21 cellular contexts compared by ENCODE assay signal in genomic region chr17:77675816-77676799, GRCh38.
DNase-seq lines count a peak whose midpoint lies in the region; ATAC-seq and TF ChIP-seq lines count a peak whose summit lies in the region.
"Had no signal": no experiment of that assay in that cellular context is flagged by ENCODE, and none has a peak within 500 bp of the region (broad histone marks: within the 10 kb centered on the region; RNA-seq: fewer than 3 reads in every experiment).

No MANE protein-coding gene starts in this region.

- no peak for TF ChIP-seq CTCF in GM23338 (conservative IDR thresholded peaks at IDR 0.05; ENCODE audit: low read depth in 2 of 2)

- H3K4me1 Mint-ChIP-seq in GM23338, result peaks cover 14% of the 10 kb centered on the region
- H3K4me1 Mint-ChIP-seq: stimulated activated naive CD8-positive, alpha-beta T cell treated with anti-CD3 and anti-CD28 coated beads, Interleukin-15, amount 100 ng/mL, for 72 hours had no signal

- H3K9ac ChIP-seq in rectal smooth muscle tissue (ENCODE audit: low read length), result no peak overlapping the region

- no peak overlapping the region for H3K4me3 Mint-ChIP-seq in GM23338
- H3K4me3 Mint-ChIP-seq: activated CD4-positive, alpha-beta memory T cell treated with anti-CD3 and anti-CD28 coated beads for 36 hours; HFFc6; stimulated activated naive CD8-positive, alpha-beta T cell treated with anti-CD3 and anti-CD28 coated beads, Interleukin-15, amount 100 ng/mL, for 72 hours had no signal

- no peak overlapping the region for H2AFZ ChIP-seq in GM23338

- no peaks in the 10 kb centered on the region; the same call in 2 of the 3 replicates for H3K36me3 Mint-ChIP-seq in GM23338 (ENCODE audit: low read depth)

- no peaks in the 10 kb centered on the region for H4K20me1 ChIP-seq in GM23338 (replicated peaks; ENCODE audit: insufficient read depth)

- no peak overlapping the region for H3K27ac ChIP-seq in rectal smooth muscle tissue (ENCODE audit: low read depth, low read length)
- no peak overlapping the region for H3K27ac ChIP-seq in GM23338 (ENCODE audit: low read depth)
- H3K27ac ChIP-seq: lower lobe of right lung had no signal

- intact Hi-C loops in left ventricle myocardium superior (cut with micrococcal nuclease), result no loop called here

- no peaks in the 10 kb centered on the region for H3K36me3 ChIP-seq in rectal smooth muscle tissue (ENCODE audit: control insufficient read depth, insufficient read depth, low read length)
- H3K36me3 ChIP-seq in GM23338 (ENCODE audit: insufficient read depth), result no peaks in the 10 kb centered on the region
- H3K36me3 ChIP-seq: lower lobe of right lung had no signal

- H3K4me3 ChIP-seq in rectal smooth muscle tissue (ENCODE audit: low read length) (peak overlapping the region; percentile 35), GM23338 (no peak overlapping the region)
- H3K4me3 ChIP-seq: lower lobe of right lung had no signal

- H3K79me2 ChIP-seq in GM23338 (replicated peaks; ENCODE audit: insufficient read depth), result no peaks in the 10 kb centered on the region

- peak; percentile 24 for DNase-seq in EH (ENCODE audit: low read depth)
- DNase-seq in ecto neural progenitor cell (ENCODE audit: low spot score), result peak; percentile 65
- peak; percentile 60 for DNase-seq in left ventricle myocardium superior
- no peak for DNase-seq in GM23338 (ENCODE audit: low spot score)
- no peak for DNase-seq in stimulated activated naive CD8-positive, alpha-beta T cell treated with anti-CD3 and anti-CD28 coated beads, Interleukin-15, Interleukin-2, amounts not matched to agents 100 U/mL and 50 U/mL, for 24 hours
- DNase-seq: activated CD4-positive, alpha-beta memory T cell treated with anti-CD3 and anti-CD28 coated beads for 36 hours; activated naive CD4-positive, alpha-beta T cell; Caco-2; effector memory CD4-positive, alpha-beta T cell; glutamatergic neuron; HFFc6; lower lobe of right lung; NCI-H1092 treated with DMSO at 0.1 percent for 48 hours; NCI-H446 treated with DMSO at 0.1 percent for 48 hours; small intestine; stimulated activated CD4-positive, alpha-beta T cell treated with anti-CD3 and anti-CD28 coated beads, Interleukin-2, amount 100 ng/mL, for 48 hours; stimulated activated naive CD8-positive, alpha-beta T cell treated with anti-CD3 and anti-CD28 coated beads, Interleukin-15, amount 100 ng/mL, for 72 hours had no signal

- no peaks in the 10 kb centered on the region; the same call in 2 of the 3 replicates for H3K9me3 Mint-ChIP-seq in GM23338
- H3K9me3 Mint-ChIP-seq: activated CD4-positive, alpha-beta memory T cell treated with anti-CD3 and anti-CD28 coated beads for 36 hours; HFFc6; stimulated activated naive CD8-positive, alpha-beta T cell treated with anti-CD3 and anti-CD28 coated beads, Interleukin-15, amount 100 ng/mL, for 72 hours had no signal

- ATAC-seq in left ventricle myocardium superior (peak; percentile 56), GM23338 (no peak), HG03159 (IDR thresholded peaks at IDR 0.05; ENCODE audit: unreplicated experiment) (no peak), GM21367 (IDR thresholded peaks at IDR 0.05; ENCODE audit: unreplicated experiment) (no peak)
- no peak for ATAC-seq in stimulated activated naive CD8-positive, alpha-beta T cell treated with anti-CD3 and anti-CD28 coated beads, Interleukin-15, Interleukin-2, amounts not matched to agents 100 U/mL and 50 U/mL, for 24 hours
- ATAC-seq: lower lobe of right lung; Panc1; stimulated activated naive CD8-positive, alpha-beta T cell treated with anti-CD3 and anti-CD28 coated beads, Interleukin-15, amount 100 ng/mL, for 72 hours had no signal

- no peaks in the 10 kb centered on the region for H3K9me2 ChIP-seq in GM23338 (ENCODE audit: insufficient read depth)

- H3K4me1 ChIP-seq in rectal smooth muscle tissue (ENCODE audit: control insufficient read depth, insufficient read depth, low read length), result no peaks in the 10 kb centered on the region
- H3K4me1 ChIP-seq in GM23338 (ENCODE audit: insufficient read depth), result no peaks in the 10 kb centered on the region
- H3K4me1 ChIP-seq: Caco-2, lower lobe of right lung had no signal

- no peaks in the 10 kb centered on the region for H3F3A ChIP-seq in GM23338 (replicated peaks; ENCODE audit: low read depth)

- peaks cover 5% of the 10 kb centered on the region for H3K27me3 Mint-ChIP-seq in GM23338 (ENCODE audit: insufficient read depth, low read depth, poor library complexity)
- H3K27me3 Mint-ChIP-seq: activated CD4-positive, alpha-beta memory T cell treated with anti-CD3 and anti-CD28 coated beads for 36 hours; stimulated activated naive CD8-positive, alpha-beta T cell treated with anti-CD3 and anti-CD28 coated beads, Interleukin-15, amount 100 ng/mL, for 72 hours had no signal

- no peak overlapping the region for H3K27ac Mint-ChIP-seq in GM23338
- H3K27ac Mint-ChIP-seq: activated CD4-positive, alpha-beta memory T cell treated with anti-CD3 and anti-CD28 coated beads for 36 hours; HFFc6 had no signal

- H3K27me3 ChIP-seq in rectal smooth muscle tissue (ENCODE audit: control insufficient read depth, insufficient read depth, low read length) (no peaks in the 10 kb centered on the region), GM23338 (ENCODE audit: insufficient read depth) (no peaks in the 10 kb centered on the region)

- no peak overlapping the region for H3K4me2 ChIP-seq in GM23338

TF ChIP-seq in GM23338, 12 proteins besides CTCF, POLR2A, EP300 and RAD21 (continues in another document):
- TF ChIP-seq POLR2AphosphoS5 (IDR thresholded peaks at IDR 0.05; ENCODE audit: low read depth), result no peak
- TF ChIP-seq REST (IDR thresholded peaks at IDR 0.05; ENCODE audit: unreplicated experiment), result no peak

Comparison
In these comparisons a context has a peak if more than half of its experiments do, and no peak if none do; other contexts are left out.
1. DNase-seq: peak in EH (single experiment), ecto neural progenitor cell (single experiment) and left ventricle myocardium superior (single experiment); none in GM23338 (single experiment) and stimulated activated naive CD8-positive, alpha-beta T cell treated with anti-CD3 and anti-CD28 coated beads, Interleukin-15, Interleukin-2, amounts not matched to agents 100 U/mL and 50 U/mL, for 24 hours (single experiment).